Comparison of ENCODE assay signal across 24 cellular contexts in the genomic region with DNA sequence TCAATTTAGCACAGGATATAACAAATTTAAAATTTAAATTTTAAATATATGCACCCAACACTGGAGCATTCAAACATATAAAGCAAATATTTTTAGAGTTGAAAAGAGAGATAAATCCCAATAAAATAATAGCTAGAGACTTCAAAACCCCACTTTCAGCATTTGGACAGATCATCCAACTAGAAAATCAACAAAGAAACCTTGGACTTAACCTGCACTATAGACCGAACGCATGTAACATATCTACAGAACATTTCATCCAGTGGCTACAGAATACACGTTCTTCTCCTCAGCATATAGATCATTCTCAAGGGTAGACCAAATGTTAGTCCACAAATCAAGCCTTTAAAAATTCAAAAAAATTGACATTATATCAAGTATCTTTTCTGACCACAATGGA.
"Had no signal": no experiment of that assay in that cellular context is flagged by ENCODE, and none has a peak within 500 bp of the region (broad histone marks: within the 10 kb centered on the region; RNA-seq: fewer than 3 reads in every experiment).

No MANE protein-coding gene starts in this region.

- H3K4me1 ChIP-seq: adrenal gland, ascending aorta, left lung, testis, transverse colon had no signal

- H3K4me3 ChIP-seq: adrenal gland, ascending aorta, left lung, lung, mucosa of descending colon, testis, transverse colon had no signal

- FAIRE-seq: frontal cortex, urothelium cell line had no signal

- H3K36me3 ChIP-seq: adrenal gland, ascending aorta, brain microvascular endothelial cell, left lung, transverse colon had no signal

- DNase-seq: activated B cell treated with CpG ODN at 0.5 μM for 24 hours; activated naive CD4-positive, alpha-beta T cell; activated naive CD8-positive, alpha-beta T cell treated with anti-CD3 and anti-CD28 coated beads for 36 hours; activated T-cell treated with anti-CD3 and anti-CD28 coated beads for 4 hours; activated T-cell treated with anti-CD3 and anti-CD28 coated beads, Interleukin-2, amount 50 U/mL, for 72 hours; adrenal gland; brain microvascular endothelial cell; cortex of kidney; endodermal cell; kidney glomerular epithelial cell; left lung; mucosa of descending colon; posterior cingulate gyrus; right cardiac atrium; stimulated activated CD4-positive, alpha-beta T cell treated with anti-CD3 and anti-CD28 coated beads, Interleukin-2, amount 100 ng/mL, for 48 hours; stimulated activated naive CD8-positive, alpha-beta T cell treated with anti-CD3 and anti-CD28 coated beads, Interleukin-15, Interleukin-2, amounts not matched to agents 100 U/mL and 50 U/mL, for 24 hours; T-helper 1 cell; testis; transverse colon had no signal

- H3K9me3 ChIP-seq: adrenal gland, left lung, mucosa of descending colon, testis, transverse colon had no signal

- H3K27ac ChIP-seq: adrenal gland, ascending aorta, brain microvascular endothelial cell, left lung, testis, transverse colon had no signal

- ATAC-seq: activated T-cell treated with anti-CD3 and anti-CD28 coated beads, Interleukin-2, amount 50 U/mL, for 72 hours; esophagus mucosa; left lung; mucosa of descending colon; right cardiac atrium; stimulated activated naive CD8-positive, alpha-beta T cell treated with anti-CD3 and anti-CD28 coated beads, Interleukin-15, Interleukin-2, amounts not matched to agents 100 U/mL and 50 U/mL, for 24 hours had no signal

- H3K27me3 ChIP-seq: adrenal gland, ascending aorta, brain microvascular endothelial cell, left lung, testis, transverse colon had no signal
